In the genomic region with DNA sequence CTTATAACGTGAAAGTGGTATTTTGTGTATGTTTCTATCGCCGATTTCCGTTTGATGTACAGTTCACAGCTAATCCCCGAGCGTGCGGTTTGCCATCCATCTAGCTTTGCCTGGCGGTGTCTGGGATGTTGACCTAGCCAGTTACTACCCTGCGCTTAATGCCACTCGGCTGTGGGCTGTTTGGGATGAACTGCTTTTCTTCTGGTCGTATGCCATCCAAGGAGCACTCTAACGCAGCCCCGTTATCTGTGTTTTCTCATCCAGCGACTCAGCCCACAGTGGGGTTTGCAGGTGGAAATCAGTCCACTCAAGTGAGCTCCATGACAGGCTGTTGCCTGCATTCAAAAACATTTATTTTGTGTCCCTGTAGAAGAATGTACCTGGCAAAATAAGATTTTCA, we compare ENCODE assay signal across 22 cellular contexts.
A peak's percentile ranks its signal among the peaks of the same experiment; 100 is the strongest.
DNase-seq lines count a peak whose midpoint lies in the region; TF ChIP-seq lines count a peak whose summit lies in the region.
"Had no signal": no experiment of that assay in that cellular context is flagged by ENCODE, and none has a peak within 500 bp of the region (broad histone marks: within the 10 kb centered on the region; RNA-seq: fewer than 3 reads in every experiment).

No MANE protein-coding gene starts in this region.

- POLR2A ChIA-PET in MCF 10A (lab: Yijun Ruan, JAX) (no interaction called here), GM10248 (lab: Yijun Ruan, JAX) (no interaction called here)

- peaks cover 6% of the 10 kb centered on the region for H3K9me3 Mint-ChIP-seq in MCF 10A (ENCODE audit: unreplicated experiment)
- H3K9me3 Mint-ChIP-seq: CD4-positive, alpha-beta T cell; CD8-positive, alpha-beta T cell had no signal

- peaks cover 12% of the 10 kb centered on the region for H3K4me1 ChIP-seq in mammary epithelial cell (ENCODE audit: insufficient read depth, low read length)
- H3K4me1 ChIP-seq in subcutaneous abdominal adipose tissue (ENCODE audit: control insufficient read depth in 5 of 5, insufficient read depth in 5 of 5, low read length in 5 of 5), result peaks cover 0 to 32% (median 7%) of the 10 kb centered on the region in 5 donors
- H3K4me1 ChIP-seq: BLaER1 treated with 17β-estradiol and CSF1 and Interleukin-3, amounts not matched to agents 10 nM and 100 nM; Caco-2 had no signal

- H3K36me3 Mint-ChIP-seq in MCF 10A (ENCODE audit: insufficient read depth, unreplicated experiment), result no peaks in the 10 kb centered on the region
- H3K36me3 Mint-ChIP-seq: CD8-positive, alpha-beta T cell had no signal

- BruUV-seq in mammary epithelial cell (replicated peaks; lab: Mats Ljungman, UMichigan) (no TSS peak), MCF 10A (replicated peaks; lab: Mats Ljungman, UMichigan) (no TSS peak)

- no peaks in the 10 kb centered on the region for H3K27me3 Mint-ChIP-seq in MCF 10A (ENCODE audit: insufficient read depth, unreplicated experiment)

- H3K4me1 Mint-ChIP-seq in MCF 10A (ENCODE audit: insufficient read depth, unreplicated experiment), result peaks cover 10% of the 10 kb centered on the region
- H3K4me1 Mint-ChIP-seq: B cell had no signal

- H2AFZ ChIP-seq in mammary epithelial cell (ENCODE audit: low read depth, low read length), result peak overlapping the region; percentile 42

- intact Hi-C loops in mammary epithelial cell (cut with micrococcal nuclease) (loop anchor here (10.0 kb wide), 1 partner anchor 483 kb away; no protein-coding TSS in a partner anchor), MCF 10A (cut with micrococcal nuclease) (no loop called here)

- H4K20me1 ChIP-seq in mammary epithelial cell (ENCODE audit: insufficient read depth, low read length), result no peaks in the 10 kb centered on the region
- H4K20me1 ChIP-seq: BLaER1 treated with 17β-estradiol and CSF1 and Interleukin-3, amounts not matched to agents 10 nM and 100 nM had no signal

- no peaks in the 10 kb centered on the region for H3K79me2 ChIP-seq in mammary epithelial cell (ENCODE audit: insufficient read depth, low read length)

- WGBS in mammary epithelial cell (ENCODE audit: low coverage, missing lambda C conversion rate), result 97% methylated on average over 14 of the region's 14 CpGs

- H3K9me3 ChIP-seq in mammary epithelial cell (replicated peaks; ENCODE audit: insufficient read depth, low read length) (no peaks in the 10 kb centered on the region), subcutaneous abdominal adipose tissue (ENCODE audit: control insufficient read depth in 5 of 5, low read length in 5 of 5) (no peaks in the 10 kb centered on the region)
- H3K9me3 ChIP-seq: Caco-2 had no signal

- H3K27me3 ChIP-seq in mammary epithelial cell (ENCODE audit: insufficient read depth, low read length) (no peaks in the 10 kb centered on the region), subcutaneous abdominal adipose tissue (ENCODE audit: control insufficient read depth in 5 of 5, insufficient read depth in 4 of 5, low read length in 5 of 5) (peaks cover 0 to 5% (median 0%) of the 10 kb centered on the region in 5 donors)
- H3K27me3 ChIP-seq: BLaER1 treated with 17β-estradiol and CSF1 and Interleukin-3, amounts not matched to agents 10 nM and 100 nM had no signal

- H3K36me3 ChIP-seq in mammary epithelial cell (ENCODE audit: insufficient read depth, low read length) (no peaks in the 10 kb centered on the region), subcutaneous abdominal adipose tissue (ENCODE audit: control insufficient read depth in 5 of 5, insufficient read depth in 5 of 5, low read length in 5 of 5) (no peaks in the 10 kb centered on the region)

- H3K27ac ChIP-seq in mammary epithelial cell (ENCODE audit: insufficient read depth, low read depth, low read length) (no peak overlapping the region), subcutaneous abdominal adipose tissue (ENCODE audit: low read depth, low read length) (no peak overlapping the region)
- H3K27ac ChIP-seq: BLaER1 treated with 17β-estradiol and CSF1 and Interleukin-3, amounts not matched to agents 10 nM and 100 nM; C4-2B had no signal

- H3K4me2 ChIP-seq in mammary epithelial cell (ENCODE audit: insufficient read depth, low read depth, low read length), result no peak overlapping the region
- H3K4me2 ChIP-seq: BLaER1 treated with 17β-estradiol and CSF1 and Interleukin-3, amounts not matched to agents 10 nM and 100 nM had no signal

- H3K4me3 Mint-ChIP-seq in MCF 10A (ENCODE audit: unreplicated experiment), result no peak overlapping the region
- H3K4me3 Mint-ChIP-seq: B cell; CD4-positive, alpha-beta T cell; CD8-positive, alpha-beta T cell had no signal

- DNase-seq in mammary epithelial cell, result no peak
- DNase-seq in MCF 10A (ENCODE audit: unreplicated experiment), result no peak
- DNase-seq in GM10248 (ENCODE audit: extremely low spot score), result peak; percentile 29
- peak; percentile 50 for DNase-seq in GM20000 (ENCODE audit: low spot score)
- DNase-seq in kidney tubule cell (ENCODE audit: low spot score), result no peak
- no peak for DNase-seq in GOT3 (lab: John Stamatoyannopoulos, UW)
- no peak for DNase-seq in DMS79 (lab: John Stamatoyannopoulos, UW)
- DNase-seq: 8988T; ACHN; AML-193; Caco-2; Calu3; CD4-positive, alpha-beta T cell; CD8-positive, alpha-beta T cell; DND-41; EL; GDM1 had no signal

- dilution Hi-C loops in mammary epithelial cell (cut with HindIII; ENCODE audit: low sequenced_read_pairs), result no loop called here

- H3K9ac ChIP-seq in mammary epithelial cell (ENCODE audit: insufficient read depth, low read length) (no peak overlapping the region), subcutaneous abdominal adipose tissue (ENCODE audit: low read length in 5 of 5) (no peak overlapping the region)
- H3K9ac ChIP-seq: BLaER1 treated with 17β-estradiol and CSF1 and Interleukin-3, amounts not matched to agents 10 nM and 100 nM had no signal

- CTCF ChIA-PET in mammary epithelial cell (lab: Charles Lee; ENCODE audit: low non-redundant PET), result no interaction called here
- CTCF ChIA-PET in MCF 10A (lab: Yijun Ruan, JAX), result interaction anchor here (0.5 to 1.7 kb wide), 4 partner anchors 16 to 633 kb away, joined by 3 to 5 read pairs (median 4); no protein-coding TSS in a partner anchor
- CTCF ChIA-PET in GM10248 (lab: Yijun Ruan, JAX), result no interaction called here

- H3K4me3 ChIP-seq in mammary epithelial cell (replicated peaks in 1 of 3; ENCODE audit: insufficient read depth in 1 of 3, low read depth in 2 of 3, low read length in 3 of 3) (no peak overlapping the region), subcutaneous abdominal adipose tissue (ENCODE audit: low read depth in 1 of 5, low read length in 5 of 5) (peak overlapping the region in 3 of 5 donors; percentile 36 to 71 (median 59))
- H3K4me3 ChIP-seq: BLaER1 treated with 17β-estradiol and CSF1 and Interleukin-3, amounts not matched to agents 10 nM and 100 nM; GM12878 had no signal

- in situ Hi-C loops in mammary epithelial cell (cut with MboI; ENCODE audit: low sequenced_read_pairs in 2 of 2), result loop anchor here (10.0 to 25.0 kb wide), 3 partner anchors 621 to 963 kb away; no protein-coding TSS in a partner anchor

- TF ChIP-seq CTCF in mammary epithelial cell (conservative IDR thresholded peaks at IDR 0.05 in 1 of 2, IDR thresholded peaks at IDR 0.05 in 1 of 2; ENCODE audit: extremely low read depth in 1 of 2, insufficient read depth in 1 of 2, low read depth in 1 of 2, low read length in 2 of 2) (no peak), MCF 10A (IDR thresholded peaks at IDR 0.05; ENCODE audit: unreplicated experiment) (no peak), GM10248 (IDR thresholded peaks at IDR 0.05; ENCODE audit: control extremely low read depth, extremely low read depth, low read depth, missing control alignments) (no peak), GM20000 (IDR thresholded peaks at IDR 0.05; ENCODE audit: extremely low read depth, missing control alignments) (no peak)

- H3K27ac Mint-ChIP-seq in MCF 10A (ENCODE audit: low read depth, unreplicated experiment), result no peak overlapping the region
- H3K27ac Mint-ChIP-seq: B cell; CD4-positive, alpha-beta T cell; CD8-positive, alpha-beta T cell had no signal

Comparison
In these comparisons a context has a peak if more than half of its experiments do, and no peak if none do; other contexts are left out.
1. DNase-seq: peak in GM10248 (single experiment) and GM20000 (single experiment); none in mammary epithelial cell (single experiment), MCF 10A (single experiment), kidney tubule cell (single experiment), GOT3 (single experiment) and DMS79 (single experiment).
2. H3K4me3 ChIP-seq: peak in subcutaneous abdominal adipose tissue (3 of 5); none in mammary epithelial cell (0 of 3).